In genomic region chr11:65890324-65891179, GRCh38 we compare ENCODE assay signal across 1 cellular context.
TF ChIP-seq lines count a peak whose summit lies in the region.

CCDC85B (plus strand) TSS chr11:65890673; CDS start chr11:65890784, 111 bp downstream.

TF ChIP-seq in HepG2, 621 proteins besides CTCF, POLR2A, EP300 and RAD21 (continued from another document and continues in another):
- TF ChIP-seq, protein P1, sequence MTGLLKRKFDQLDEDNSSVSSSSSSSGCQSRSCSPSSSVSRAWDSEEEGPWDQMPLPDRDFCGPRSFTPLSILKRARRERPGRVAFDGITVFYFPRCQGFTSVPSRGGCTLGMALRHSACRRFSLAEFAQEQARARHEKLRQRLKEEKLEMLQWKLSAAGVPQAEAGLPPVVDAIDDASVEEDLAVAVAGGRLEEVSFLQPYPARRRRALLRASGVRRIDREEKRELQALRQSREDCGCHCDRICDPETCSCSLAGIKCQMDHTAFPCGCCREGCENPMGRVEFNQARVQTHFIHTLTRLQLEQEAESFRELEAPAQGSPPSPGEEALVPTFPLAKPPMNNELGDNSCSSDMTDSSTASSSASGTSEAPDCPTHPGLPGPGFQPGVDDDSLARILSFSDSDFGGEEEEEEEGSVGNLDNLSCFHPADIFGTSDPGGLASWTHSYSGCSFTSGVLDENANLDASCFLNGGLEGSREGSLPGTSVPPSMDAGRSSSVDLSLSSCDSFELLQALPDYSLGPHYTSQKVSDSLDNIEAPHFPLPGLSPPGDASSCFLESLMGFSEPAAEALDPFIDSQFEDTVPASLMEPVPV (CRISPR knock-in tag; IDR thresholded peaks at IDR 0.05) = peak; percentile 85
- TF ChIP-seq ZEB1 (IDR thresholded peaks at IDR 0.05; ENCODE audit: insufficient replicate concordance, low read depth) (no peak), STAG1 (CRISPR knock-in tag; IDR thresholded peaks at IDR 0.05) (no peak), KDM3A (CRISPR knock-in tag; IDR thresholded peaks at IDR 0.05; ENCODE audit: low read depth) (0 out of 2 replicates have a peak, but pooled peaks have one; percentile 51), ZNF263 (CRISPR knock-in tag; IDR thresholded peaks at IDR 0.05) (peak; percentile 67; the same call in 1 of the 2 replicates), ZNF225 (CRISPR knock-in tag; IDR thresholded peaks at IDR 0.05) (no peak), ZHX1 (CRISPR knock-in tag; IDR thresholded peaks at IDR 0.05; ENCODE audit: low read depth) (0 out of 2 replicates have a peak, but pooled peaks have one; percentile 21), ZNF652 (CRISPR knock-in tag; IDR thresholded peaks at IDR 0.05; ENCODE audit: borderline replicate concordance, low read depth) (no peak), PHF8 (CRISPR knock-in tag; IDR thresholded peaks at IDR 0.05) (peak; percentile 67), ZNF609 (CRISPR knock-in tag; IDR thresholded peaks at IDR 0.05; ENCODE audit: borderline replicate concordance) (no peak), ZNF574 (CRISPR knock-in tag; IDR thresholded peaks at IDR 0.05) (peak; percentile 80), ZBTB49 (CRISPR knock-in tag; IDR thresholded peaks at IDR 0.05; ENCODE audit: borderline replicate concordance) (no peak), MAFK (conservative IDR thresholded peaks at IDR 0.05 in 1 of 2, IDR thresholded peaks at IDR 0.05 in 1 of 2; ENCODE audit: low read length in 2 of 2) (no peak), MAZ (IDR thresholded peaks at IDR 0.05; ENCODE audit: borderline replicate concordance, low read depth, low read length) (peak; percentile 40), MAZ (CRISPR knock-in tag; IDR thresholded peaks at IDR 0.05; ENCODE audit: low read depth) (peak; percentile 96), ZNF883 (CRISPR knock-in tag; IDR thresholded peaks at IDR 0.05; ENCODE audit: not compliant biosample characterization) (no peak), ZNF10 (CRISPR knock-in tag; IDR thresholded peaks at IDR 0.05; ENCODE audit: borderline replicate concordance, low read depth) (no peak), FOXA3 (CRISPR knock-in tag; IDR thresholded peaks at IDR 0.05) (no peak; the same call in 1 of the 2 replicates), REXO4 (CRISPR knock-in tag; IDR thresholded peaks at IDR 0.05; ENCODE audit: borderline replicate concordance) (no peak; the same call in 1 of the 2 replicates), ZSCAN9 (CRISPR knock-in tag; IDR thresholded peaks at IDR 0.05; ENCODE audit: borderline replicate concordance) (no peak), ZNF598 (CRISPR knock-in tag; IDR thresholded peaks at IDR 0.05; ENCODE audit: borderline replicate concordance) (no peak), ZFAT (CRISPR knock-in tag; conservative IDR thresholded peaks at IDR 0.05) (no peak), GABPB1 (CRISPR knock-in tag; IDR thresholded peaks at IDR 0.05) (peak; percentile 68), GTF3A (CRISPR knock-in tag; conservative IDR thresholded peaks at IDR 0.05) (0 out of 2 replicates have a peak, but pooled peaks have one; percentile 46), ATF7-NPFF (CRISPR knock-in tag; IDR thresholded peaks at IDR 0.05; ENCODE audit: low read depth) (peak; percentile 79), WIZ (CRISPR knock-in tag; IDR thresholded peaks at IDR 0.05) (no peak), SP4 (CRISPR knock-in tag; IDR thresholded peaks at IDR 0.05) (peak; percentile 98), TOE1 (CRISPR knock-in tag; IDR thresholded peaks at IDR 0.05) (no peak), MBD4 (IDR thresholded peaks at IDR 0.05; ENCODE audit: borderline replicate concordance, low read length) (no peak), FIP1L1 (IDR thresholded peaks at IDR 0.05; ENCODE audit: borderline replicate concordance, insufficient read depth, low read depth, low read length) (no peak), EZH2 (conservative IDR thresholded peaks at IDR 0.05; ENCODE audit: low read depth, low read length) (no peak), ZNF839 (CRISPR knock-in tag; IDR thresholded peaks at IDR 0.05; ENCODE audit: borderline replicate concordance) (no peak), IRX3 (CRISPR knock-in tag; IDR thresholded peaks at IDR 0.05; ENCODE audit: borderline replicate concordance, low read depth) (peak; percentile 90; the same call in 1 of the 2 replicates), SRY (CRISPR knock-in tag; IDR thresholded peaks at IDR 0.05) (peak; percentile 95), TOPORS (CRISPR knock-in tag; IDR thresholded peaks at IDR 0.05) (peak; percentile 86; the same call in 1 of the 2 replicates), RBFOX2 (IDR thresholded peaks at IDR 0.05; ENCODE audit: low read depth, low read length) (peak; percentile 87), ZFP82 (CRISPR knock-in tag; IDR thresholded peaks at IDR 0.05; ENCODE audit: borderline replicate concordance) (0 out of 2 replicates have a peak, but pooled peaks have one; percentile 58), KDM4B (CRISPR knock-in tag; IDR thresholded peaks at IDR 0.05) (no peak), ZNF761 (CRISPR knock-in tag; conservative IDR thresholded peaks at IDR 0.05) (peak; percentile 69), CHD4 (IDR thresholded peaks at IDR 0.05; ENCODE audit: borderline replicate concordance, low read length) (no peak), ZNF776 (CRISPR knock-in tag; IDR thresholded peaks at IDR 0.05) (peak; percentile 92; the same call in 1 of the 2 replicates), ZNF740 (CRISPR knock-in tag; IDR thresholded peaks at IDR 0.05) (no peak; the same call in 1 of the 2 replicates), HES4 (CRISPR knock-in tag; IDR thresholded peaks at IDR 0.05; ENCODE audit: borderline replicate concordance) (peak; percentile 94)
- TF ChIP-seq, protein P2, sequence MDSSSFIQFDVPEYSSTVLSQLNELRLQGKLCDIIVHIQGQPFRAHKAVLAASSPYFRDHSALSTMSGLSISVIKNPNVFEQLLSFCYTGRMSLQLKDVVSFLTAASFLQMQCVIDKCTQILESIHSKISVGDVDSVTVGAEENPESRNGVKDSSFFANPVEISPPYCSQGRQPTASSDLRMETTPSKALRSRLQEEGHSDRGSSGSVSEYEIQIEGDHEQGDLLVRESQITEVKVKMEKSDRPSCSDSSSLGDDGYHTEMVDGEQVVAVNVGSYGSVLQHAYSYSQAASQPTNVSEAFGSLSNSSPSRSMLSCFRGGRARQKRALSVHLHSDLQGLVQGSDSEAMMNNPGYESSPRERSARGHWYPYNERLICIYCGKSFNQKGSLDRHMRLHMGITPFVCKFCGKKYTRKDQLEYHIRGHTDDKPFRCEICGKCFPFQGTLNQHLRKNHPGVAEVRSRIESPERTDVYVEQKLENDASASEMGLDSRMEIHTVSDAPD (CRISPR knock-in tag; IDR thresholded peaks at IDR 0.05) = 0 out of 2 replicates have a peak, but pooled peaks have one; percentile 37
